11 cellular contexts compared by ENCODE assay signal in genomic region chr7:146961617-146962016, GRCh38.
DNase-seq lines count a peak whose midpoint lies in the region; ATAC-seq and TF ChIP-seq lines count a peak whose summit lies in the region.
"Had no signal": no experiment of that assay in that cellular context is flagged by ENCODE, and none has a peak within 500 bp of the region (broad histone marks: within the 10 kb centered on the region; RNA-seq: fewer than 3 reads in every experiment).

No MANE protein-coding gene starts in this region.

- H3K4me1 ChIP-seq in adipocyte (ENCODE audit: control insufficient read depth, insufficient read depth, low read length): peaks cover 11% of the 10 kb centered on the region

- ATAC-seq in GM19324 (IDR thresholded peaks at IDR 0.05; ENCODE audit: low FRiP score, unreplicated experiment) (no peak), HG03108 (IDR thresholded peaks at IDR 0.05; ENCODE audit: unreplicated experiment) (no peak)

- no peak overlapping the region for H3K4me3 ChIP-seq in adipocyte (ENCODE audit: low read length)
- no peak overlapping the region for H3K4me3 ChIP-seq in WERI-Rb-1 (ENCODE audit: low read depth, low read length)

- DNase-seq in ACHN (peak; percentile 92), HT1080 (ENCODE audit: low read depth) (peak; percentile 94), adipocyte (ENCODE audit: low read depth) (peak; percentile 89), iris pigment epithelial cell (ENCODE audit: low read depth) (peak; percentile 70), WERI-Rb-1 (no peak), LoVo (ENCODE audit: low spot score) (no peak)
- DNase-seq: NCI-H524; stimulated activated CD4-positive, alpha-beta T cell treated with anti-CD3 and anti-CD28 coated beads, Interleukin-2, amount 100 ng/mL, for 24 hours; T-helper 1 cell had no signal

- no peak for TF ChIP-seq CTCF in WERI-Rb-1 (IDR thresholded peaks at IDR 0.05; ENCODE audit: low read depth, low read length)

- no peak overlapping the region for H3K27ac ChIP-seq in WERI-Rb-1

- H3K9me3 ChIP-seq in adipocyte (ENCODE audit: control insufficient read depth, low read length) (no peaks in the 10 kb centered on the region), WERI-Rb-1 (ENCODE audit: severe bottlenecking) (no peaks in the 10 kb centered on the region)

- H3K27me3 ChIP-seq in adipocyte (replicated peaks; ENCODE audit: control insufficient read depth, insufficient read depth, low read length) (no peaks in the 10 kb centered on the region), WERI-Rb-1 (ENCODE audit: insufficient read depth, low read depth, severe bottlenecking) (no peaks in the 10 kb centered on the region)

- in situ Hi-C loops in ACHN (cut with HindIII; ENCODE audit: low pct_ligation_motif_present, low pct_unique_long_range_greater_than_20kb, low sequenced_read_pairs): no loop called here

- no peaks in the 10 kb centered on the region for H3K36me3 ChIP-seq in adipocyte (ENCODE audit: control insufficient read depth, insufficient read depth, low read length, severe bottlenecking)
- H3K36me3 ChIP-seq in WERI-Rb-1: no peaks in the 10 kb centered on the region

- no peak overlapping the region for H3K9ac ChIP-seq in adipocyte (ENCODE audit: low read length)

Comparison
In these comparisons a context has a peak if more than half of its experiments do, and no peak if none do; other contexts are left out.
1. DNase-seq: peak in ACHN (single experiment), HT1080 (single experiment), adipocyte (single experiment) and iris pigment epithelial cell (single experiment); none in WERI-Rb-1 (single experiment) and LoVo (single experiment).